14 cellular contexts compared by ENCODE assay signal in the genomic region with DNA sequence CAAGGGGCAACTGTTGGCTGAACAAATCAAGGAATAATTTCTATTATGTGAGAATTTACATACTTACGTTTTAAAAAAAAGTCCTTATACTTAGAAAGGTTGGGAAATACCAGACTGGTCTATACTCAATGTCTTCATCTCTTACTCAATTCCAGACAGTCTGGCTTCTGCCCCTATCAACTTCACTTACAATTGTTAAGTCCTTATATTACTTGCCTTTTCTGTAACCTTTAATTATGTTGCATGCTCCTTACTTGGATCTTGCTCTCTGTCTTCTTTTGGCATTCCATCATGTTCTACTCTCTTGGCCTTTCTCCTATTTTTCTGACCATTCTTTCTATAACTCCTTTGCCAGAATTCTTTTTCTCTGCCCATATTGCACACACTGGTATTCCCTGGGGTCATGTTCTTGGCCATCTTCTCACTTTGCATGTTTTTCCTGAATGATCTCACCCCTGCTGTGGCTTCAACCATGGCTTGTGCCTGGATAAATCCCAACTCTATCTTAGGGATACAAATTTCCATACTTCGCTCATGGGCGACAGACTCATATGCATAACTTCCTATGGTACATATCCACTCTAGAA.
"Had no signal": no experiment of that assay in that cellular context is flagged by ENCODE, and none has a peak within 500 bp of the region (broad histone marks: within the 10 kb centered on the region; RNA-seq: fewer than 3 reads in every experiment).

No MANE protein-coding gene starts in this region.

- H3K27me3 Mint-ChIP-seq: activated naive CD8-positive, alpha-beta T cell treated with anti-CD3 and anti-CD28 coated beads, Interleukin-2, amount 10 ng/mL, durations not matched to agents 7 days and 5 days; effector memory CD8-positive, alpha-beta T cell had no signal

- H3K27ac Mint-ChIP-seq: activated naive CD8-positive, alpha-beta T cell treated with anti-CD3 and anti-CD28 coated beads, Interleukin-2, amount 10 ng/mL, durations not matched to agents 7 days and 5 days; effector memory CD8-positive, alpha-beta T cell; stimulated activated effector memory CD8-positive, alpha-beta T cell treated with anti-CD3 and anti-CD28 coated beads, Interleukin-12 subunit alpha, Interleukin-12 subunit beta, amount 100 ng/mL, for 72 hours had no signal

- H3K4me3 ChIP-seq: breast epithelium, prostate gland, thyroid gland had no signal

- H3K9me3 ChIP-seq: breast epithelium, prostate gland, thyroid gland had no signal

- H3K4me1 ChIP-seq: breast epithelium, prostate gland, thyroid gland had no signal

- H3K36me3 Mint-ChIP-seq: activated naive CD8-positive, alpha-beta T cell treated with anti-CD3 and anti-CD28 coated beads, Interleukin-2, amount 10 ng/mL, durations not matched to agents 7 days and 5 days; stimulated activated effector memory CD8-positive, alpha-beta T cell treated with anti-CD3 and anti-CD28 coated beads, Interleukin-12 subunit alpha, Interleukin-12 subunit beta, amount 100 ng/mL, for 72 hours had no signal

- DNase-seq: activated CD4-positive, CD25-positive, alpha-beta regulatory T cell treated with anti-CD3 and anti-CD28 coated beads, Interleukin-2, amount 50 U/mL, for 72 hours; activated naive CD4-positive, alpha-beta T cell; activated naive CD8-positive, alpha-beta T cell treated with anti-CD3 and anti-CD28 coated beads, Interleukin-2, amount 10 ng/mL, durations not matched to agents 7 days and 5 days; activated T-cell treated with anti-CD3 and anti-CD28 coated beads for 4 hours; aorta; dermis blood vessel endothelial cell; effector memory CD8-positive, alpha-beta T cell; hippocampal formation; mesendoderm; T1000; thyroid gland had no signal

- H3K4me1 Mint-ChIP-seq: activated naive CD8-positive, alpha-beta T cell treated with anti-CD3 and anti-CD28 coated beads, Interleukin-2, amount 10 ng/mL, durations not matched to agents 7 days and 5 days; stimulated activated effector memory CD8-positive, alpha-beta T cell treated with anti-CD3 and anti-CD28 coated beads, Interleukin-12 subunit alpha, Interleukin-12 subunit beta, amount 100 ng/mL, for 72 hours had no signal

- H3K36me3 ChIP-seq: breast epithelium, prostate gland, thyroid gland had no signal

- ATAC-seq: effector memory CD8-positive, alpha-beta T cell; stimulated activated effector memory CD8-positive, alpha-beta T cell treated with anti-CD3 and anti-CD28 coated beads, Interleukin-12 subunit alpha, Interleukin-12 subunit beta, amount 100 ng/mL, for 72 hours had no signal

- H3K27ac ChIP-seq: breast epithelium, prostate gland, thyroid gland had no signal

- H3K4me3 Mint-ChIP-seq: activated naive CD8-positive, alpha-beta T cell treated with anti-CD3 and anti-CD28 coated beads, Interleukin-2, amount 10 ng/mL, durations not matched to agents 7 days and 5 days; effector memory CD8-positive, alpha-beta T cell; stimulated activated effector memory CD8-positive, alpha-beta T cell treated with anti-CD3 and anti-CD28 coated beads, Interleukin-12 subunit alpha, Interleukin-12 subunit beta, amount 100 ng/mL, for 72 hours had no signal

- H3K27me3 ChIP-seq: breast epithelium, thyroid gland had no signal
